Comparison of ENCODE assay signal across 8 cellular contexts in genomic region chr10:14185501-14186045, GRCh38.
A peak's percentile ranks its signal among the peaks of the same experiment; 100 is the strongest.
DNase-seq lines count a peak whose midpoint lies in the region; ATAC-seq lines count a peak whose summit lies in the region.

No MANE protein-coding gene starts in this region.

- DNase-seq in NCI-H146 (lab: John Stamatoyannopoulos, UW): peak; percentile 97
- DNase-seq in activated CD4-positive, alpha-beta T cell treated with anti-CD3 and anti-CD28 coated beads for 48 hours: peak; percentile 80
- DNase-seq in fibroblast of peridontal ligament (ENCODE audit: extremely low read depth): peak; percentile 68
- DNase-seq in stimulated activated CD4-positive, alpha-beta T cell treated with anti-CD3 and anti-CD28 coated beads, TNF-alpha, amount 100 ng/mL, for 24 hours (ENCODE audit: low read depth in 3 of 3): peak; percentile 21 to 59 (median 52)
- DNase-seq in Kasumi-1 (lab: John Stamatoyannopoulos, UW): no peak
- no peak for DNase-seq in amniotic stem cell (lab: John Stamatoyannopoulos, UW)

- ATAC-seq in GM18519 (IDR thresholded peaks at IDR 0.05; ENCODE audit: low FRiP score, unreplicated experiment) (peak; percentile 80), HG02588 (IDR thresholded peaks at IDR 0.05; ENCODE audit: unreplicated experiment) (peak; percentile 72)

Comparison
In these comparisons a context has a peak if more than half of its experiments do, and no peak if none do; other contexts are left out.
1. DNase-seq: peak in NCI-H146 (single experiment), activated CD4-positive, alpha-beta T cell treated with anti-CD3 and anti-CD28 coated beads for 48 hours (single experiment), fibroblast of peridontal ligament (single experiment) and stimulated activated CD4-positive, alpha-beta T cell treated with anti-CD3 and anti-CD28 coated beads, TNF-alpha, amount 100 ng/mL, for 24 hours (3 of 3); none in Kasumi-1 (0 of 2) and amniotic stem cell (single experiment).